ENCODE assay signal across 8 cellular contexts in genomic region chr3:46883252-46884185, GRCh38. TPM values are rescaled to one million over a fixed set of nuclear protein-coding genes. Genes with fewer than 3 reads are reported as not detected.
DNase-seq lines count a peak whose midpoint lies in the region; ATAC-seq lines count a peak whose summit lies in the region.

No MANE protein-coding gene starts in this region.

- H3K9me3 Mint-ChIP-seq in activated T-cell treated with anti-CD3 and anti-CD28 coated beads, Interleukin-2, amount 50 U/mL, for 72 hours, result no peaks in the 10 kb centered on the region
- no peaks in the 10 kb centered on the region for H3K9me3 Mint-ChIP-seq in stimulated activated naive CD8-positive, alpha-beta T cell treated with anti-CD3 and anti-CD28 coated beads, Interleukin-15, Interleukin-2, amounts not matched to agents 100 ng/mL and 50 ng/mL, for 24 hours

- ATAC-seq in activated T-cell treated with anti-CD3 and anti-CD28 coated beads, Interleukin-2, amount 50 U/mL, for 72 hours (replicated peaks in 1 of 2), result peak; percentile 51 to 53
- ATAC-seq in GM18520 (IDR thresholded peaks at IDR 0.05; ENCODE audit: unreplicated experiment) (no peak), sciatic nerve (no peak), GM21576 (IDR thresholded peaks at IDR 0.05; ENCODE audit: unreplicated experiment) (no peak)

- no peaks in the 10 kb centered on the region for H3K36me3 Mint-ChIP-seq in activated T-cell treated with anti-CD3 and anti-CD28 coated beads, Interleukin-2, amount 50 U/mL, for 72 hours (ENCODE audit: insufficient read depth in 2 of 2)
- no peaks in the 10 kb centered on the region for H3K36me3 Mint-ChIP-seq in stimulated activated naive CD8-positive, alpha-beta T cell treated with anti-CD3 and anti-CD28 coated beads, Interleukin-15, Interleukin-2, amounts not matched to agents 100 ng/mL and 50 ng/mL, for 24 hours (ENCODE audit: low read depth)

- intact Hi-C loops in sciatic nerve (cut with DNase I), result no loop called here

- no peaks in the 10 kb centered on the region for H3K4me1 Mint-ChIP-seq in activated T-cell treated with anti-CD3 and anti-CD28 coated beads, Interleukin-2, amount 50 U/mL, for 72 hours (ENCODE audit: low read depth)
- H3K4me1 Mint-ChIP-seq in stimulated activated naive CD8-positive, alpha-beta T cell treated with anti-CD3 and anti-CD28 coated beads, Interleukin-15, Interleukin-2, amounts not matched to agents 100 ng/mL and 50 ng/mL, for 24 hours (ENCODE audit: low read depth), result no peaks in the 10 kb centered on the region

- peaks cover 55% of the 10 kb centered on the region for H3K27me3 Mint-ChIP-seq in activated T-cell treated with anti-CD3 and anti-CD28 coated beads, Interleukin-2, amount 50 U/mL, for 72 hours (ENCODE audit: low read depth)
- peaks cover 55% of the 10 kb centered on the region for H3K27me3 Mint-ChIP-seq in stimulated activated naive CD8-positive, alpha-beta T cell treated with anti-CD3 and anti-CD28 coated beads, Interleukin-15, Interleukin-2, amounts not matched to agents 100 ng/mL and 50 ng/mL, for 24 hours

- peak; percentile 9 for DNase-seq in NCI-H345 (lab: John Stamatoyannopoulos, UW)
- no peak for DNase-seq in NCI-H345 treated with DMSO at 0.1 percent for 48 hours (lab: John Stamatoyannopoulos, UW; ENCODE audit: unreplicated experiment)
- DNase-seq in activated T-cell treated with anti-CD3 and anti-CD28 coated beads, Interleukin-2, amount 50 U/mL, for 72 hours, result no peak
- DNase-seq in sciatic nerve (ENCODE audit: low spot score), result no peak

- H3K27ac Mint-ChIP-seq in activated T-cell treated with anti-CD3 and anti-CD28 coated beads, Interleukin-2, amount 50 U/mL, for 72 hours, result no peak overlapping the region
- H3K27ac Mint-ChIP-seq in stimulated activated naive CD8-positive, alpha-beta T cell treated with anti-CD3 and anti-CD28 coated beads, Interleukin-15, Interleukin-2, amounts not matched to agents 100 ng/mL and 50 ng/mL, for 24 hours, result no peak overlapping the region

- H3K4me3 Mint-ChIP-seq in activated T-cell treated with anti-CD3 and anti-CD28 coated beads, Interleukin-2, amount 50 U/mL, for 72 hours, result peak overlapping the region; percentile 49 to 68
- H3K4me3 Mint-ChIP-seq in stimulated activated naive CD8-positive, alpha-beta T cell treated with anti-CD3 and anti-CD28 coated beads, Interleukin-15, Interleukin-2, amounts not matched to agents 100 ng/mL and 50 ng/mL, for 24 hours, result peak overlapping the region; percentile 20

- H3K4me3 ChIP-seq in iPS-11a (ENCODE audit: low read depth, low read length), result peak overlapping the region; percentile 13

RNA-seq across cellular contexts. Expression of gene PTH1R, which starts 6.0 kb away (rescaled TPM):
- not detected for total RNA-seq in activated T-cell treated with anti-CD3 and anti-CD28 coated beads, Interleukin-2, amount 50 U/mL, for 72 hours
- 6.6 TPM for total RNA-seq in sciatic nerve

RNA-seq across cellular contexts. Expression of gene MYL3, which starts 20.3 kb away (rescaled TPM):
- not detected for total RNA-seq in activated T-cell treated with anti-CD3 and anti-CD28 coated beads, Interleukin-2, amount 50 U/mL, for 72 hours
- 3.3 TPM for total RNA-seq in sciatic nerve

Comparison
In these comparisons a context has a peak if more than half of its experiments do, and no peak if none do; other contexts are left out.
1. ATAC-seq: peak in activated T-cell treated with anti-CD3 and anti-CD28 coated beads, Interleukin-2, amount 50 U/mL, for 72 hours (2 of 2); none in GM18520 (single experiment), sciatic nerve (single experiment) and GM21576 (single experiment).